ENCODE assay signal across 8 cellular contexts in the genomic region with DNA sequence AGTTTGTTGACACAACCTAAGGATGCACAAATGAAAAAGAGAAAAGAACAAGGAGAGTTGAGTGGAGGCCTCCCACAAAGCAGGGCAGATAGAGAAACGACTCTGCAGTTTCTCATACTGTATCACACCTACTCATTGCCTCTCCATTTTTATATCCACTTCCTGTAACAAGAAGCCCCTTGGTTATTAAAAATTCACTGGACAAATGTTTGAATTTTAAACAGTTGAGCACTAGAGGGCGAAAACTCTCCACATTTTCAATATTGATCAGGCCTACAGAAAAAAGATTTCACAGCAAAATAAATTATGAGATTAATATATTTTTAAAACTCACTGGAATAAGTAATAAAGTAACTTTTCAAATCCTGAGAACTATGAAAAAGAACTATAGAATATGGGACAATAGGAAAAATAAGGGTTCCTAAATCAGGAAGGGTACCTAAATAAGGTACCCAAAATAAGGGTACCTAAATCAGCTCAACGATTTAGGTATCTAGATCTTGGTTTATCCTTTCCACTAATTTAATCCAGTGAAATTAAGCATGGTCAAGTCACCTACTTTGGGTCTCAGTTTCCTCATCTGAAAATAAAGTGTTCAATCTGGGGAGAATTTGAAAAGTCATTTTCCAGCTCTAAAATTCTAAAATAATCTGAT. TPM values are rescaled to one million over a fixed set of nuclear protein-coding genes. Genes with fewer than 3 reads are reported as not detected.
DNase-seq lines count a peak whose midpoint lies in the region; ATAC-seq and TF ChIP-seq lines count a peak whose summit lies in the region.

No MANE protein-coding gene starts in this region.

- DNase-seq in ELR (ENCODE audit: low read depth) (peak; percentile 68), KG1 (lab: John Stamatoyannopoulos, UW) (peak; percentile 8), SK-N-MC (ENCODE audit: low read depth, low spot score) (peak; percentile 47)

- peak in 3 of 4 experiments; percentile 16 to 43 (median 39) for TF ChIP-seq CTCF in gastroesophageal sphincter (IDR thresholded peaks at IDR 0.05)

- 36 to 45% methylated on average over 3 of the region's 3 CpGs for WGBS in gastroesophageal sphincter (ENCODE audit: low coverage in 1 of 2), 2 donors

- ATAC-seq in gastroesophageal sphincter (no peak), GM21360 (IDR thresholded peaks at IDR 0.05; ENCODE audit: unreplicated experiment) (no peak), HG03521 (IDR thresholded peaks at IDR 0.05; ENCODE audit: unreplicated experiment) (no peak), GM18511 (IDR thresholded peaks at IDR 0.05; ENCODE audit: unreplicated experiment) (no peak), HG03108 (IDR thresholded peaks at IDR 0.05; ENCODE audit: unreplicated experiment) (no peak)

- no peaks in the 10 kb centered on the region for H3K27me3 ChIP-seq in gastroesophageal sphincter

- H3K36me3 ChIP-seq in SK-N-MC (ENCODE audit: insufficient read depth, low read length) = peaks cover 5% of the 10 kb centered on the region; the same call in 1 of the 2 replicates
- peaks cover 0 to 54% of the 10 kb centered on the region in 2 donors for H3K36me3 ChIP-seq in gastroesophageal sphincter

- H3K9me3 ChIP-seq in SK-N-MC (ENCODE audit: low read depth, low read length) = no peaks in the 10 kb centered on the region
- no peaks in the 10 kb centered on the region for H3K9me3 ChIP-seq in gastroesophageal sphincter

- no peak for TF ChIP-seq POLR2A in gastroesophageal sphincter (IDR thresholded peaks at IDR 0.05)

- no peak overlapping the region for H3K9ac ChIP-seq in SK-N-MC (ENCODE audit: insufficient read length)

- H3K4me1 ChIP-seq in gastroesophageal sphincter = no peaks in the 10 kb centered on the region

- H3K4me3 ChIP-seq in SK-N-MC (no peak overlapping the region), gastroesophageal sphincter (no peak overlapping the region)

- TF ChIP-seq EP300 in gastroesophageal sphincter (IDR thresholded peaks at IDR 0.05) = no peak

- H3K27ac ChIP-seq in SK-N-MC = no peak overlapping the region
- no peak overlapping the region for H3K27ac ChIP-seq in gastroesophageal sphincter

RNA-seq across cellular contexts. Expression of gene PPIB, which starts 47.0 kb away (rescaled TPM):
- total RNA-seq in gastroesophageal sphincter = 100 to 1,000 TPM; 151 to 257 (median 235) TPM

RNA-seq across cellular contexts. Expression of gene SNX22, which starts 58.3 kb away (rescaled TPM):
- under 1 TPM in 2 of 4 donors, not detected in 2; 0.13 to 0.19 TPM for total RNA-seq in gastroesophageal sphincter

Comparison
In these comparisons a context has a peak if more than half of its experiments do, and no peak if none do; other contexts are left out.
1. DNase-seq: peak in every context shown above with its lines; median percentile 68 in ELR; 47 in SK-N-MC; 8 in KG1.